ENCODE assay signal across 26 cellular contexts in genomic region chr15:47624503-47624902, GRCh38.
"Had no signal": no experiment of that assay in that cellular context is flagged by ENCODE, and none has a peak within 500 bp of the region (broad histone marks: within the 10 kb centered on the region; RNA-seq: fewer than 3 reads in every experiment).

No MANE protein-coding gene starts in this region.

- H3K27me3 Mint-ChIP-seq: effector memory CD8-positive, alpha-beta T cell had no signal

- H3K27ac ChIP-seq: colonic mucosa, epithelial cell of prostate, esophagus squamous epithelium, foreskin keratinocyte, gastroesophageal sphincter, heart left ventricle, hepatocyte, left lung, lower lobe of right lung had no signal

- FAIRE-seq: endometrium, frontal cortex, keratinocyte had no signal

- H3K79me2 ChIP-seq: hepatocyte had no signal

- H3K9me3 ChIP-seq: colonic mucosa, esophagus squamous epithelium, left lung, lower lobe of right lung had no signal

- H3K4me1 Mint-ChIP-seq: endodermal cell; immature natural killer cell; naive thymus-derived CD4-positive, alpha-beta T cell had no signal

- H3K4me3 ChIP-seq: colonic mucosa, esophagus squamous epithelium, gastroesophageal sphincter, heart left ventricle, hepatocyte, left lung, lower lobe of right lung had no signal

- H3K9me3 Mint-ChIP-seq: dendritic cell treated with granulocyte-macrophage colony-stimulating factor and Interleukin-4, amounts not matched to agents 40 ng/mL and 50 ng/mL, for 4 days; endodermal cell had no signal

- H2AFZ ChIP-seq: hepatocyte had no signal

- H3K36me3 ChIP-seq: colonic mucosa, esophagus squamous epithelium, gastroesophageal sphincter, heart left ventricle, left lung, lower lobe of right lung had no signal

- H3K4me3 Mint-ChIP-seq: dendritic cell treated with granulocyte-macrophage colony-stimulating factor and Interleukin-4, amounts not matched to agents 40 ng/mL and 50 ng/mL, for 4 days; effector memory CD8-positive, alpha-beta T cell; endodermal cell; immature natural killer cell; naive thymus-derived CD4-positive, alpha-beta T cell had no signal

- DNase-seq: colonic mucosa; cortex of kidney; effector CD8-positive, alpha-beta T cell; effector memory CD8-positive, alpha-beta T cell; endodermal cell; erythroblast; esophagus squamous epithelium; foreskin keratinocyte; heart left ventricle; hypothalamus; immature natural killer cell; left cardiac atrium; left lung; left ventricle myocardium superior; lower lobe of right lung; mesendoderm; midbrain; naive thymus-derived CD4-positive, alpha-beta T cell had no signal

- H3K27me3 ChIP-seq: colonic mucosa, foreskin keratinocyte, gastroesophageal sphincter, hepatocyte, left lung had no signal

- H3K4me2 ChIP-seq: hepatocyte had no signal

- H3K36me3 Mint-ChIP-seq: immature natural killer cell; naive thymus-derived CD4-positive, alpha-beta T cell had no signal

- H3K4me1 ChIP-seq: colonic mucosa, gastroesophageal sphincter, heart left ventricle, left lung, lower lobe of right lung had no signal

- ATAC-seq: effector memory CD8-positive, alpha-beta T cell; esophagus mucosa; foreskin keratinocyte; gastroesophageal sphincter; heart left ventricle; left cardiac atrium; left lung; left ventricle myocardium superior; lower lobe of right lung; naive thymus-derived CD4-positive, alpha-beta T cell had no signal

- H3K27ac Mint-ChIP-seq: dendritic cell treated with granulocyte-macrophage colony-stimulating factor and Interleukin-4, amounts not matched to agents 40 ng/mL and 50 ng/mL, for 4 days; effector memory CD8-positive, alpha-beta T cell; endodermal cell; immature natural killer cell; naive thymus-derived CD4-positive, alpha-beta T cell had no signal
